Comparison of ENCODE assay signal across 1 cellular context in the genomic region with DNA sequence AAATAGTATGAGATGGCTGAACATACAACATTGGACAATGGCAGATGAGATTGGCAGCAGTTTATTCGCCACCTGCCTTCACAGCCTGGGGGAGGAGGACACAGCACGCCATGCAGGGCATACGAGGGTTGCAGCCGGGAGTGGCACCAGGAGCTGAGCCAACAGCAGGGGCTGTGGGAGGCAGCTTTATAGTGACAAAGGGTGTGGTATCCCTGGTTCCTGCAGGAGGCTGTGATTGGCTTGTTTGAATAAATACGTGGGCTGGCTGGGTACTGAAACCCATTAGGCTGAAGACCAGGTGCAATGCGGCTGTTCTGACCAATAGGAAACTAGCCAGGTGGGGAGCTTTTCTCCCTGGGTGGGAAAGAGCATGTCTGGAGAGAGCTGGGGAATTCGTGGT.
TF ChIP-seq lines count a peak whose summit lies in the region.

No MANE protein-coding gene starts in this region.

TF ChIP-seq in GM23338, 12 proteins besides CTCF, POLR2A, EP300 and RAD21 (continued from another document):
- TF ChIP-seq, protein P1, sequence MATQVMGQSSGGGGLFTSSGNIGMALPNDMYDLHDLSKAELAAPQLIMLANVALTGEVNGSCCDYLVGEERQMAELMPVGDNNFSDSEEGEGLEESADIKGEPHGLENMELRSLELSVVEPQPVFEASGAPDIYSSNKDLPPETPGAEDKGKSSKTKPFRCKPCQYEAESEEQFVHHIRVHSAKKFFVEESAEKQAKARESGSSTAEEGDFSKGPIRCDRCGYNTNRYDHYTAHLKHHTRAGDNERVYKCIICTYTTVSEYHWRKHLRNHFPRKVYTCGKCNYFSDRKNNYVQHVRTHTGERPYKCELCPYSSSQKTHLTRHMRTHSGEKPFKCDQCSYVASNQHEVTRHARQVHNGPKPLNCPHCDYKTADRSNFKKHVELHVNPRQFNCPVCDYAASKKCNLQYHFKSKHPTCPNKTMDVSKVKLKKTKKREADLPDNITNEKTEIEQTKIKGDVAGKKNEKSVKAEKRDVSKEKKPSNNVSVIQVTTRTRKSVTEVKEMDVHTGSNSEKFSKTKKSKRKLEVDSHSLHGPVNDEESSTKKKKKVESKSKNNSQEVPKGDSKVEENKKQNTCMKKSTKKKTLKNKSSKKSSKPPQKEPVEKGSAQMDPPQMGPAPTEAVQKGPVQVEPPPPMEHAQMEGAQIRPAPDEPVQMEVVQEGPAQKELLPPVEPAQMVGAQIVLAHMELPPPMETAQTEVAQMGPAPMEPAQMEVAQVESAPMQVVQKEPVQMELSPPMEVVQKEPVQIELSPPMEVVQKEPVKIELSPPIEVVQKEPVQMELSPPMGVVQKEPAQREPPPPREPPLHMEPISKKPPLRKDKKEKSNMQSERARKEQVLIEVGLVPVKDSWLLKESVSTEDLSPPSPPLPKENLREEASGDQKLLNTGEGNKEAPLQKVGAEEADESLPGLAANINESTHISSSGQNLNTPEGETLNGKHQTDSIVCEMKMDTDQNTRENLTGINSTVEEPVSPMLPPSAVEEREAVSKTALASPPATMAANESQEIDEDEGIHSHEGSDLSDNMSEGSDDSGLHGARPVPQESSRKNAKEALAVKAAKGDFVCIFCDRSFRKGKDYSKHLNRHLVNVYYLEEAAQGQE (IDR thresholded peaks at IDR 0.05; ENCODE audit: unreplicated experiment), result no peak
- TF ChIP-seq POLR2AphosphoS5 (IDR thresholded peaks at IDR 0.05; ENCODE audit: low read depth) (no peak), JUNB (IDR thresholded peaks at IDR 0.05; ENCODE audit: unreplicated experiment) (no peak), ZNF331 (CRISPR knock-in tag; IDR thresholded peaks at IDR 0.05; ENCODE audit: low read depth) (no peak)
